ENCODE assay signal across 8 cellular contexts in genomic region chrX:54496517-54496852, GRCh38. TPM values are rescaled to one million over a fixed set of nuclear protein-coding genes. Genes with fewer than 3 reads are reported as not detected.
DNase-seq lines count a peak whose midpoint lies in the region; ATAC-seq and TF ChIP-seq lines count a peak whose summit lies in the region.

No MANE protein-coding gene starts in this region.

- H2BK120ac ChIP-seq in mesendoderm (ENCODE audit: low read depth, low read length) = no peak overlapping the region

- no peak overlapping the region for H3K27ac Mint-ChIP-seq in activated naive CD4-positive, alpha-beta T cell treated with anti-CD3 and anti-CD28 coated beads, Interleukin-2, amount 50 U/mL, for 24 hours

- ATAC-seq in body of pancreas (no peak), upper lobe of right lung (no peak), GM21381 (IDR thresholded peaks at IDR 0.05; ENCODE audit: unreplicated experiment) (no peak)

- no peaks in the 10 kb centered on the region for H3K79me1 ChIP-seq in mesendoderm (ENCODE audit: low read length)

- no peak overlapping the region for H3K23ac ChIP-seq in mesendoderm (ENCODE audit: low read length)

- H3K36me3 Mint-ChIP-seq in activated naive CD4-positive, alpha-beta T cell treated with anti-CD3 and anti-CD28 coated beads, Interleukin-2, amount 50 U/mL, for 24 hours = no peaks in the 10 kb centered on the region

- no peak for TF ChIP-seq POLR2A in body of pancreas (IDR thresholded peaks at IDR 0.05)

- no peak overlapping the region for H2BK15ac ChIP-seq in mesendoderm (replicated peaks; ENCODE audit: low read depth)

- H3K18ac ChIP-seq in mesendoderm (ENCODE audit: low read length) = no peak overlapping the region

- peaks cover 3% of the 10 kb centered on the region for H3K79me2 ChIP-seq in mesendoderm (ENCODE audit: control insufficient read depth, insufficient read depth, low read length)

- no peak overlapping the region for H4K5ac ChIP-seq in mesendoderm (ENCODE audit: low read length)

- H3K9me3 ChIP-seq in body of pancreas (no peaks in the 10 kb centered on the region), upper lobe of right lung (no peaks in the 10 kb centered on the region)

- H3K36me3 ChIP-seq in body of pancreas (replicated peaks in 1 of 2; ENCODE audit: insufficient read depth in 1 of 2, low read depth in 2 of 2) = no peaks in the 10 kb centered on the region
- H3K36me3 ChIP-seq in mesendoderm (ENCODE audit: control insufficient read depth, insufficient read depth, low read length) = no peaks in the 10 kb centered on the region
- no peaks in the 10 kb centered on the region for H3K36me3 ChIP-seq in upper lobe of right lung

- H3K4me2 ChIP-seq in mesendoderm (ENCODE audit: low read length) = no peak overlapping the region

- H3K9ac ChIP-seq in mesendoderm (ENCODE audit: low read length) = peak overlapping the region; percentile 59

- WGBS in body of pancreas, 2 donors = 40 to 46% methylated on average over 5 of the region's 5 CpGs
- WGBS in mesendoderm (ENCODE audit: extremely low coverage, insufficient coverage, low lambda C conversion rate) = no CpG with 5 or more reads among the region's 5 CpGs

- DNase-seq in activated naive CD4-positive, alpha-beta T cell treated with Interleukin-2 at 50 U/mL for 16 hours = no peak
- no peak for DNase-seq in body of pancreas
- no peak for DNase-seq in mesendoderm
- no peak for DNase-seq in upper lobe of right lung
- DNase-seq in activated effector memory CD4-positive, alpha-beta T cell treated with anti-CD3 and anti-CD28 coated beads, Interleukin-2, amount 50 U/mL, for 16 hours = no peak
- DNase-seq in activated effector memory CD4-positive, alpha-beta T cell treated with Interleukin-2 at 50 U/mL for 16 hours = no peak

- H3K4me3 Mint-ChIP-seq in activated naive CD4-positive, alpha-beta T cell treated with anti-CD3 and anti-CD28 coated beads, Interleukin-2, amount 50 U/mL, for 24 hours = peak overlapping the region; percentile 69

- no peak overlapping the region for H4K8ac ChIP-seq in mesendoderm (ENCODE audit: low read depth, low read length)

- H2AK5ac ChIP-seq in mesendoderm (ENCODE audit: low read length) = no peak overlapping the region

- intact Hi-C loops in body of pancreas (cut with DNase I) = no loop called here
- intact Hi-C loops in upper lobe of right lung (cut with DNase I) = no loop called here

- H3K9me3 Mint-ChIP-seq in activated naive CD4-positive, alpha-beta T cell treated with anti-CD3 and anti-CD28 coated beads, Interleukin-2, amount 50 U/mL, for 24 hours = no peaks in the 10 kb centered on the region

- H3K27ac ChIP-seq in body of pancreas (peak overlapping the region in 3 of 4 donors; percentile 8 to 55 (median 40)), mesendoderm (ENCODE audit: low read depth, low read length) (no peak overlapping the region), upper lobe of right lung (no peak overlapping the region)

- H3K4me1 ChIP-seq in body of pancreas = peaks cover 5% of the 10 kb centered on the region
- H3K4me1 ChIP-seq in mesendoderm (ENCODE audit: control insufficient read depth, low read depth, low read length) = no peaks in the 10 kb centered on the region
- H3K4me1 ChIP-seq in upper lobe of right lung = no peaks in the 10 kb centered on the region

- no peak for TF ChIP-seq CTCF in body of pancreas (IDR thresholded peaks at IDR 0.05)
- no peak for TF ChIP-seq CTCF in upper lobe of right lung (IDR thresholded peaks at IDR 0.05)

- H3K4me3 ChIP-seq in body of pancreas (no peak overlapping the region), mesendoderm (ENCODE audit: low read length) (no peak overlapping the region), upper lobe of right lung (peak overlapping the region; percentile 56)

- H3K27me3 ChIP-seq in body of pancreas = no peaks in the 10 kb centered on the region
- no peaks in the 10 kb centered on the region for H3K27me3 ChIP-seq in mesendoderm (ENCODE audit: insufficient read depth, low read length, poor library complexity)
- no peaks in the 10 kb centered on the region for H3K27me3 ChIP-seq in upper lobe of right lung

- peaks cover 7% of the 10 kb centered on the region for H3K4me1 Mint-ChIP-seq in activated naive CD4-positive, alpha-beta T cell treated with anti-CD3 and anti-CD28 coated beads, Interleukin-2, amount 50 U/mL, for 24 hours

- H3K27me3 Mint-ChIP-seq in activated naive CD4-positive, alpha-beta T cell treated with anti-CD3 and anti-CD28 coated beads, Interleukin-2, amount 50 U/mL, for 24 hours = peaks cover 14% of the 10 kb centered on the region

- no peak overlapping the region for H3K4ac ChIP-seq in mesendoderm (ENCODE audit: low read depth, low read length)

- no peak overlapping the region for H2BK5ac ChIP-seq in mesendoderm (ENCODE audit: low read length)

- peak overlapping the region; percentile 37 for H3K56ac ChIP-seq in mesendoderm (ENCODE audit: low read length)

RNA-seq across cellular contexts. Expression of gene FGD1, which starts 0.5 kb away (rescaled TPM):
- total RNA-seq in body of pancreas (1 to 10 TPM; 2.3 to 2.9 TPM), upper lobe of right lung (3.7 TPM)
- polyA plus RNA-seq in mesendoderm (2013, experiment 1 of 2) = 13.5 TPM
- polyA plus RNA-seq in mesendoderm (2013, experiment 2 of 2) = 13.7 TPM

RNA-seq across cellular contexts. Expression of gene GNL3L, which starts 33.5 kb away (rescaled TPM):
- 10 to 100 TPM; 14.2 to 17.6 TPM for total RNA-seq in body of pancreas
- 30.6 TPM for polyA plus RNA-seq in mesendoderm (2013, experiment 1 of 2)
- 31.1 TPM for polyA plus RNA-seq in mesendoderm (2013, experiment 2 of 2)
- total RNA-seq in upper lobe of right lung = 29.0 TPM

RNA-seq across cellular contexts. Expression of gene TSR2, which starts 56.3 kb away (rescaled TPM):
- total RNA-seq in body of pancreas (10 to 100 TPM; 11.2 to 14.8 TPM), upper lobe of right lung (38.4 TPM)
- 43.8 TPM for polyA plus RNA-seq in mesendoderm (2013, experiment 1 of 2)
- 43.7 TPM for polyA plus RNA-seq in mesendoderm (2013, experiment 2 of 2)

Comparison
In these comparisons a context has a peak if more than half of its experiments do, and no peak if none do; other contexts are left out.
1. H3K27ac ChIP-seq: peak in body of pancreas (3 of 4); none in mesendoderm (single experiment) and upper lobe of right lung (single experiment).